In genomic region chr19:34359140-34359953, GRCh38 we compare ENCODE assay signal across 8 cellular contexts. TPM values are rescaled to one million over a fixed set of nuclear protein-coding genes. Genes with fewer than 3 reads are reported as not detected.
DNase-seq lines count a peak whose midpoint lies in the region; ATAC-seq and TF ChIP-seq lines count a peak whose summit lies in the region.

No MANE protein-coding gene starts in this region.

- in situ Hi-C loops in transverse colon (cut with MboI; ENCODE audit: low pct_ligation_motif_present in 1 of 4, low pct_unique_long_range_greater_than_20kb in 1 of 4, low sequenced_read_pairs in 3 of 4) = no loop called here

- peak overlapping the region; percentile 31 for H4K12ac ChIP-seq in trophoblast cell (ENCODE audit: low read depth, low read length)

- peaks cover 9% of the 10 kb centered on the region for H3K79me1 ChIP-seq in trophoblast cell (ENCODE audit: low read length)

- DNase-seq in NCI-H1105 (lab: John Stamatoyannopoulos, UW) = peak; percentile 98
- peak; percentile 91 for DNase-seq in SKM-1 (lab: John Stamatoyannopoulos, UW; ENCODE audit: unreplicated experiment)
- DNase-seq in activated naive CD8-positive, alpha-beta T cell treated with anti-CD3 and anti-CD28 coated beads, Interleukin-2, amount 10 ng/mL, durations not matched to agents 7 days and 5 days = peak; percentile 95
- DNase-seq in cardiac muscle cell (ENCODE audit: low read depth in 1 of 2, low spot score in 1 of 2) = peak; percentile 95 to 99
- DNase-seq in trophoblast cell = peak; percentile 98 to 99
- peak; percentile 98 for DNase-seq in transverse colon

- no peak overlapping the region for H3K23ac ChIP-seq in trophoblast cell (ENCODE audit: low read length)

- H2BK5ac ChIP-seq in trophoblast cell (ENCODE audit: low read depth, low read length, poor library complexity) = peak overlapping the region; percentile 7

- H3K36me3 Mint-ChIP-seq in activated naive CD8-positive, alpha-beta T cell treated with anti-CD3 and anti-CD28 coated beads, Interleukin-2, amount 10 ng/mL, durations not matched to agents 7 days and 5 days = peaks cover 13% of the 10 kb centered on the region

- H2AK5ac ChIP-seq in trophoblast cell (ENCODE audit: low read length) = peak overlapping the region; percentile 53

- H2BK120ac ChIP-seq in trophoblast cell (ENCODE audit: insufficient read depth, low read length, poor library complexity) = peak overlapping the region; percentile 56

- peaks cover 43% of the 10 kb centered on the region for H3K4me1 Mint-ChIP-seq in activated naive CD8-positive, alpha-beta T cell treated with anti-CD3 and anti-CD28 coated beads, Interleukin-2, amount 10 ng/mL, durations not matched to agents 7 days and 5 days

- POLR2A ChIA-PET in activated naive CD8-positive, alpha-beta T cell treated with anti-CD3 and anti-CD28 coated beads, Interleukin-2, amount 10 ng/mL, durations not matched to agents 7 days and 5 days (lab: Charles Lee) = interaction anchor here (0.7 to 2.1 kb wide), 5 partner anchors 9 to 985 kb away, joined by 3 to 10 read pairs (median 5); partner anchors contain the start of genes CEBPG and UBA2

- peak overlapping the region; percentile 93 for H4K91ac ChIP-seq in trophoblast cell (ENCODE audit: low read depth, low read length)

- no peaks in the 10 kb centered on the region for H3K79me2 ChIP-seq in trophoblast cell (ENCODE audit: control insufficient read depth, insufficient read depth, low read length, poor library complexity)

- intact Hi-C loops in transverse colon (cut with DNase I; ENCODE audit: low total_unique reads) = no loop called here

- TF ChIP-seq EP300 in transverse colon (IDR thresholded peaks at IDR 0.05; ENCODE audit: low read depth) = no peak

- peak; percentile 73 for TF ChIP-seq CTCF in GM12873 (IDR thresholded peaks at IDR 0.05; ENCODE audit: insufficient read depth, low read depth, low read length, missing control alignments)
- peak; percentile 69 for TF ChIP-seq CTCF in cardiac muscle cell (IDR thresholded peaks at IDR 0.05; ENCODE audit: low read depth, low read length)
- peak; percentile 35 to 60 (median 41) for TF ChIP-seq CTCF in transverse colon (IDR thresholded peaks at IDR 0.05)

- H3K4me2 ChIP-seq in trophoblast cell (ENCODE audit: low read length) = peak overlapping the region; percentile 59

- H3K27me3 Mint-ChIP-seq in activated naive CD8-positive, alpha-beta T cell treated with anti-CD3 and anti-CD28 coated beads, Interleukin-2, amount 10 ng/mL, durations not matched to agents 7 days and 5 days = no peaks in the 10 kb centered on the region

- peak overlapping the region; percentile 54 for H3K14ac ChIP-seq in trophoblast cell (ENCODE audit: low read length)

- peak overlapping the region; percentile 97 for H3K27ac Mint-ChIP-seq in activated naive CD8-positive, alpha-beta T cell treated with anti-CD3 and anti-CD28 coated beads, Interleukin-2, amount 10 ng/mL, durations not matched to agents 7 days and 5 days

- peaks cover 11% of the 10 kb centered on the region for H3K4me1 ChIP-seq in cardiac muscle cell (ENCODE audit: low read depth)
- H3K4me1 ChIP-seq in trophoblast cell (ENCODE audit: control insufficient read depth in 1 of 2, insufficient read depth in 2 of 2, low read length in 2 of 2) = peaks cover 8 to 10% of the 10 kb centered on the region in 2 experiments
- peaks cover 7 to 17% (median 13%) of the 10 kb centered on the region in 4 donors for H3K4me1 ChIP-seq in transverse colon

- H3K27me3 ChIP-seq in cardiac muscle cell = no peaks in the 10 kb centered on the region
- no peaks in the 10 kb centered on the region for H3K27me3 ChIP-seq in trophoblast cell (ENCODE audit: insufficient read depth, low read length)
- H3K27me3 ChIP-seq in transverse colon = no peaks in the 10 kb centered on the region

- no peaks in the 10 kb centered on the region for H3K36me3 ChIP-seq in cardiac muscle cell
- H3K36me3 ChIP-seq in trophoblast cell (ENCODE audit: control insufficient read depth in 1 of 2, insufficient read depth in 2 of 2, low read length in 2 of 2) = peaks cover 5 to 10% of the 10 kb centered on the region in 2 experiments
- no peaks in the 10 kb centered on the region for H3K36me3 ChIP-seq in transverse colon

- H3K9me3 Mint-ChIP-seq in activated naive CD8-positive, alpha-beta T cell treated with anti-CD3 and anti-CD28 coated beads, Interleukin-2, amount 10 ng/mL, durations not matched to agents 7 days and 5 days = no peaks in the 10 kb centered on the region

- peak overlapping the region; percentile 18 for H3K4ac ChIP-seq in trophoblast cell (ENCODE audit: low read depth, low read length)

- no CpG with 5 or more reads among the region's 61 CpGs for whole genome bisulfite sequencing in trophoblast cell (ENCODE audit: extremely low coverage, insufficient coverage, insufficient read length)
- 5 to 60% methylated on average over 2 to 42 of the region's 61 CpGs for WGBS in transverse colon (ENCODE audit: low coverage in 1 of 2), 2 donors

- peak overlapping the region; percentile 92 for H4K8ac ChIP-seq in trophoblast cell (ENCODE audit: low read depth, low read length)

- no peak overlapping the region for H2BK12ac ChIP-seq in trophoblast cell (ENCODE audit: low read length)

- peak overlapping the region; percentile 76 for H3K27ac ChIP-seq in cardiac muscle cell
- H3K27ac ChIP-seq in trophoblast cell (ENCODE audit: low read depth, low read length) = peak overlapping the region; percentile 50
- H3K27ac ChIP-seq in transverse colon = peak overlapping the region; percentile 77 to 87 (median 86)

- H2AFZ ChIP-seq in trophoblast cell (ENCODE audit: insufficient read depth, low read length, poor library complexity) = peak overlapping the region; percentile 80

- H3K4me3 Mint-ChIP-seq in activated naive CD8-positive, alpha-beta T cell treated with anti-CD3 and anti-CD28 coated beads, Interleukin-2, amount 10 ng/mL, durations not matched to agents 7 days and 5 days = peak overlapping the region; percentile 89

- H3K4me3 ChIP-seq in cardiac muscle cell (peak overlapping the region; percentile 5), trophoblast cell (ENCODE audit: low read depth, low read length) (peak overlapping the region; percentile 62), transverse colon (peak overlapping the region; percentile 33 to 56 (median 36))

- ATAC-seq in HG02678 (IDR thresholded peaks at IDR 0.05; ENCODE audit: unreplicated experiment) = peak; percentile 89
- ATAC-seq in activated naive CD8-positive, alpha-beta T cell treated with anti-CD3 and anti-CD28 coated beads, Interleukin-2, amount 10 ng/mL, durations not matched to agents 7 days and 5 days (ENCODE audit: low read depth) = peak; percentile 96

- peak; percentile 56 for TF ChIP-seq POLR2A in transverse colon (IDR thresholded peaks at IDR 0.05)

- H3K18ac ChIP-seq in trophoblast cell (ENCODE audit: low read length) = peak overlapping the region; percentile 50

- H3K9ac ChIP-seq in trophoblast cell (ENCODE audit: low read length) = no peak overlapping the region

- H3K9me3 ChIP-seq in cardiac muscle cell (ENCODE audit: low read depth) (no peaks in the 10 kb centered on the region), trophoblast cell (ENCODE audit: insufficient read depth, low read depth, low read length) (no peaks in the 10 kb centered on the region), transverse colon (no peaks in the 10 kb centered on the region)

RNA-seq across cellular contexts. Expression of gene GPI, which starts 5.6 kb away (rescaled TPM):
- 100 to 1,000 TPM; 725 to 786 TPM for total RNA-seq in activated naive CD8-positive, alpha-beta T cell treated with anti-CD3 and anti-CD28 coated beads, Interleukin-2, amount 10 ng/mL, durations not matched to agents 7 days and 5 days
- total RNA-seq in cardiac muscle cell (618 and 670 TPM in 2 replicates), transverse colon (100 to 1,000 TPM; 112 to 531 (median 220) TPM)
- polyA plus RNA-seq in cardiac muscle cell = 791 and 862 TPM in 2 replicates
- 83.4 and 84.5 TPM in 2 replicates for polyA plus RNA-seq in trophoblast cell (2013)

RNA-seq across cellular contexts. Expression of gene PDCD2L, which starts 44.9 kb away (rescaled TPM):
- 10 to 100 TPM in 1 of 2 experiments, 1 to 10 TPM in 1; 9.4 to 13.3 TPM for total RNA-seq in activated naive CD8-positive, alpha-beta T cell treated with anti-CD3 and anti-CD28 coated beads, Interleukin-2, amount 10 ng/mL, durations not matched to agents 7 days and 5 days
- total RNA-seq in cardiac muscle cell (37.6 and 39.3 TPM in 2 replicates), transverse colon (10 to 100 TPM in 1 of 4 donors, 1 to 10 TPM in 2, not detected in 1; 5.6 to 10.6 (median 7.2) TPM)
- 14.9 and 25.5 TPM in 2 replicates for polyA plus RNA-seq in cardiac muscle cell
- 18.1 and 19.0 TPM in 2 replicates for polyA plus RNA-seq in trophoblast cell (2013)

Comparison
In these comparisons a context has a peak if more than half of its experiments do, and no peak if none do; other contexts are left out.
1. Peak in every context shown above with its lines: DNase-seq, ATAC-seq, H3K4me3 ChIP-seq and H3K27ac ChIP-seq.
2. H3K4me3 ChIP-seq: peak in every context shown above with its lines; median percentile 62 in trophoblast cell; 36 in transverse colon; 5 in cardiac muscle cell.